10 cellular contexts compared by ENCODE assay signal in genomic region chr12:106084048-106084671, GRCh38. TPM values are rescaled to one million over a fixed set of nuclear protein-coding genes. Genes with fewer than 3 reads are reported as not detected.
DNase-seq lines count a peak whose midpoint lies in the region; ATAC-seq, FAIRE-seq and TF ChIP-seq lines count a peak whose summit lies in the region.
"Had no signal": no experiment of that assay in that cellular context is flagged by ENCODE, and none has a peak within 500 bp of the region (broad histone marks: within the 10 kb centered on the region; RNA-seq: fewer than 3 reads in every experiment).

No MANE protein-coding gene starts in this region.

- DNase-seq in A673 (ENCODE audit: low spot score) (peak; percentile 83), HTR-8/SVneo (ENCODE audit: insufficient read length, low spot score) (peak; percentile 85), caudate nucleus (lab: John Stamatoyannopoulos, UW) (peak in 2 of 61 donors; percentile 33 to 47), lower lobe of right lung (no peak)
- no peak for DNase-seq in activated T-helper 1 cell treated with anti-CD3 and anti-CD28 coated beads, Interleukin-12 subunit alpha, Interleukin-12 subunit beta, Interleukin-2, Interleukin-4 antibody, amounts not matched to agents 30 ng/mL and 10 ng/mL and 1 ng/mL, durations not matched to agents 14 hours and 24 hours and 36 hours (ENCODE audit: low spot score)
- DNase-seq: activated CD8-positive, alpha-beta memory T cell treated with anti-CD3 and anti-CD28 coated beads, Interleukin-2, amount 10 ng/mL, durations not matched to agents 7 days and 5 days; pancreas had no signal

- H3K4me3 Mint-ChIP-seq in activated T-helper 17 cell treated with anti-CD3 and anti-CD28 coated beads, Interleukin-2, amount 50 U/mL, for 72 hours = no peak overlapping the region
- no peak overlapping the region for H3K4me3 Mint-ChIP-seq in activated T-helper 1 cell treated with anti-CD3 and anti-CD28 coated beads, Interleukin-12 subunit alpha, Interleukin-12 subunit beta, Interleukin-2, Interleukin-4 antibody, amounts not matched to agents 30 ng/mL and 10 ng/mL and 1 ng/mL, durations not matched to agents 14 hours and 24 hours and 36 hours
- H3K4me3 Mint-ChIP-seq: activated CD8-positive, alpha-beta memory T cell treated with anti-CD3 and anti-CD28 coated beads, Interleukin-2, amount 10 ng/mL, durations not matched to agents 7 days and 5 days had no signal

- H3K4me1 ChIP-seq in A673 (ENCODE audit: insufficient read depth, low read length, poor library complexity, severe bottlenecking) (peaks cover 3% of the 10 kb centered on the region), lower lobe of right lung (peaks cover 24% of the 10 kb centered on the region)
- H3K4me1 ChIP-seq: pancreas had no signal

- POLR2A ChIA-PET in A673 (lab: Charles Lee; ENCODE audit: low non-redundant PET) = no interaction called here

- intact Hi-C loops in A673 (cut with micrococcal nuclease; ENCODE audit: unreplicated experiment) = no loop called here
- intact Hi-C loops in lower lobe of right lung (cut with DNase I) = no loop called here
- intact Hi-C loops in activated T-helper 1 cell treated with anti-CD3 and anti-CD28 coated beads, Interleukin-12 subunit alpha, Interleukin-12 subunit beta, Interleukin-2, Interleukin-4 antibody, amounts not matched to agents 30 ng/mL and 10 ng/mL and 1 ng/mL, durations not matched to agents 14 hours and 24 hours and 36 hours (cut with micrococcal nuclease) = no loop called here

- H3K36me3 Mint-ChIP-seq in activated T-helper 17 cell treated with anti-CD3 and anti-CD28 coated beads, Interleukin-2, amount 50 U/mL, for 72 hours (ENCODE audit: low read depth) = no peaks in the 10 kb centered on the region
- no peaks in the 10 kb centered on the region for H3K36me3 Mint-ChIP-seq in activated T-helper 1 cell treated with anti-CD3 and anti-CD28 coated beads, Interleukin-12 subunit alpha, Interleukin-12 subunit beta, Interleukin-2, Interleukin-4 antibody, amounts not matched to agents 30 ng/mL and 10 ng/mL and 1 ng/mL, durations not matched to agents 14 hours and 24 hours and 36 hours (ENCODE audit: low read depth)
- H3K36me3 Mint-ChIP-seq: activated CD8-positive, alpha-beta memory T cell treated with anti-CD3 and anti-CD28 coated beads, Interleukin-2, amount 10 ng/mL, durations not matched to agents 7 days and 5 days had no signal

- H3K4me1 Mint-ChIP-seq in activated T-helper 17 cell treated with anti-CD3 and anti-CD28 coated beads, Interleukin-2, amount 50 U/mL, for 72 hours = no peaks in the 10 kb centered on the region
- no peaks in the 10 kb centered on the region for H3K4me1 Mint-ChIP-seq in activated T-helper 1 cell treated with anti-CD3 and anti-CD28 coated beads, Interleukin-12 subunit alpha, Interleukin-12 subunit beta, Interleukin-2, Interleukin-4 antibody, amounts not matched to agents 30 ng/mL and 10 ng/mL and 1 ng/mL, durations not matched to agents 14 hours and 24 hours and 36 hours (ENCODE audit: low read depth)
- H3K4me1 Mint-ChIP-seq: activated CD8-positive, alpha-beta memory T cell treated with anti-CD3 and anti-CD28 coated beads, Interleukin-2, amount 10 ng/mL, durations not matched to agents 7 days and 5 days had no signal

- CTCF ChIA-PET in A673 (lab: Charles Lee) = no interaction called here

- H3K9me3 Mint-ChIP-seq in activated T-helper 17 cell treated with anti-CD3 and anti-CD28 coated beads, Interleukin-2, amount 50 U/mL, for 72 hours = no peaks in the 10 kb centered on the region
- no peaks in the 10 kb centered on the region for H3K9me3 Mint-ChIP-seq in activated T-helper 1 cell treated with anti-CD3 and anti-CD28 coated beads, Interleukin-12 subunit alpha, Interleukin-12 subunit beta, Interleukin-2, Interleukin-4 antibody, amounts not matched to agents 30 ng/mL and 10 ng/mL and 1 ng/mL, durations not matched to agents 14 hours and 24 hours and 36 hours

- H3K27ac ChIP-seq in A673 (ENCODE audit: low read depth, low read length, poor library complexity, severe bottlenecking) (no peak overlapping the region), caudate nucleus (ENCODE audit: low read depth, low read length) (peak overlapping the region; percentile 76), lower lobe of right lung (peak overlapping the region; percentile 27)
- H3K27ac ChIP-seq: pancreas had no signal

- H3K27ac Mint-ChIP-seq in activated T-helper 17 cell treated with anti-CD3 and anti-CD28 coated beads, Interleukin-2, amount 50 U/mL, for 72 hours = no peak overlapping the region
- no peak overlapping the region for H3K27ac Mint-ChIP-seq in activated T-helper 1 cell treated with anti-CD3 and anti-CD28 coated beads, Interleukin-12 subunit alpha, Interleukin-12 subunit beta, Interleukin-2, Interleukin-4 antibody, amounts not matched to agents 30 ng/mL and 10 ng/mL and 1 ng/mL, durations not matched to agents 14 hours and 24 hours and 36 hours
- H3K27ac Mint-ChIP-seq: activated CD8-positive, alpha-beta memory T cell treated with anti-CD3 and anti-CD28 coated beads, Interleukin-2, amount 10 ng/mL, durations not matched to agents 7 days and 5 days had no signal

- peaks cover 27% of the 10 kb centered on the region for H3K27me3 Mint-ChIP-seq in activated T-helper 17 cell treated with anti-CD3 and anti-CD28 coated beads, Interleukin-2, amount 50 U/mL, for 72 hours
- peaks cover 9% of the 10 kb centered on the region for H3K27me3 Mint-ChIP-seq in activated T-helper 1 cell treated with anti-CD3 and anti-CD28 coated beads, Interleukin-12 subunit alpha, Interleukin-12 subunit beta, Interleukin-2, Interleukin-4 antibody, amounts not matched to agents 30 ng/mL and 10 ng/mL and 1 ng/mL, durations not matched to agents 14 hours and 24 hours and 36 hours (ENCODE audit: insufficient read depth)

- H3K36me3 ChIP-seq in A673 (ENCODE audit: insufficient read depth, low read length, poor library complexity, severe bottlenecking) = no peaks in the 10 kb centered on the region
- H3K36me3 ChIP-seq in lower lobe of right lung = no peaks in the 10 kb centered on the region
- H3K36me3 ChIP-seq: pancreas had no signal

- H3K4me3 ChIP-seq in A673 (ENCODE audit: low read depth, low read length, poor library complexity, severe bottlenecking) (no peak overlapping the region), lower lobe of right lung (no peak overlapping the region)
- H3K4me3 ChIP-seq: pancreas had no signal

- no TSS peak for BruUV-seq in A673 (replicated peaks; lab: Mats Ljungman, UMichigan)

- ATAC-seq in lower lobe of right lung = no peak
- no peak for ATAC-seq in activated T-helper 17 cell treated with anti-CD3 and anti-CD28 coated beads, Interleukin-2, amount 50 U/mL, for 72 hours (replicated peaks)
- no peak for ATAC-seq in GM21367 (IDR thresholded peaks at IDR 0.05; ENCODE audit: unreplicated experiment)
- ATAC-seq in GM21529 (IDR thresholded peaks at IDR 0.05; ENCODE audit: unreplicated experiment) = no peak
- ATAC-seq: activated CD8-positive, alpha-beta memory T cell treated with anti-CD3 and anti-CD28 coated beads, Interleukin-2, amount 10 ng/mL, durations not matched to agents 7 days and 5 days had no signal

- peak; percentile 82 for FAIRE-seq in HTR-8/SVneo (lab: Jason Lieb, UNC)
- FAIRE-seq: pancreas had no signal

- TF ChIP-seq CTCF in A673 (conservative IDR thresholded peaks at IDR 0.05; ENCODE audit: low read depth, low read length) (no peak), lower lobe of right lung (IDR thresholded peaks at IDR 0.05) (no peak)

- no peaks in the 10 kb centered on the region for H3K9me3 ChIP-seq in A673 (ENCODE audit: low read depth, low read length, poor library complexity, severe bottlenecking)
- H3K9me3 ChIP-seq in lower lobe of right lung = no peaks in the 10 kb centered on the region
- H3K9me3 ChIP-seq: pancreas had no signal

- no peaks in the 10 kb centered on the region for H3K27me3 ChIP-seq in A673 (replicated peaks; ENCODE audit: insufficient read depth, low read depth, low read length, poor library complexity)
- H3K27me3 ChIP-seq in lower lobe of right lung (ENCODE audit: low read depth) = peaks cover 3% of the 10 kb centered on the region
- H3K27me3 ChIP-seq: pancreas had no signal

RNA-seq across cellular contexts. Expression of gene NUAK1, which starts 54.6 kb away (rescaled TPM):
- total RNA-seq in A673 (2021) (1.3 and 1.6 TPM in 2 replicates), lower lobe of right lung (17.5 TPM)
- total RNA-seq in activated T-helper 17 cell treated with anti-CD3 and anti-CD28 coated beads, Interleukin-2, amount 50 U/mL, for 72 hours = not detected
- total RNA-seq in activated T-helper 1 cell treated with anti-CD3 and anti-CD28 coated beads, Interleukin-12 subunit alpha, Interleukin-12 subunit beta, Interleukin-2, Interleukin-4 antibody, amounts not matched to agents 30 ng/mL and 10 ng/mL and 1 ng/mL, durations not matched to agents 14 hours and 24 hours and 36 hours = 0.05 TPM in 1 of 2 replicates, not detected in the other
- total RNA-seq: activated CD8-positive, alpha-beta memory T cell treated with anti-CD3 and anti-CD28 coated beads, Interleukin-2, amount 10 ng/mL, durations not matched to agents 7 days and 5 days had no signal

Comparison
In these comparisons a context has a peak if more than half of its experiments do, and no peak if none do; other contexts are left out.
1. DNase-seq: peak in A673 (single experiment) and HTR-8/SVneo (single experiment); none in lower lobe of right lung (single experiment) and activated T-helper 1 cell treated with anti-CD3 and anti-CD28 coated beads, Interleukin-12 subunit alpha, Interleukin-12 subunit beta, Interleukin-2, Interleukin-4 antibody, amounts not matched to agents 30 ng/mL and 10 ng/mL and 1 ng/mL, durations not matched to agents 14 hours and 24 hours and 36 hours (single experiment).